In the genomic region with DNA sequence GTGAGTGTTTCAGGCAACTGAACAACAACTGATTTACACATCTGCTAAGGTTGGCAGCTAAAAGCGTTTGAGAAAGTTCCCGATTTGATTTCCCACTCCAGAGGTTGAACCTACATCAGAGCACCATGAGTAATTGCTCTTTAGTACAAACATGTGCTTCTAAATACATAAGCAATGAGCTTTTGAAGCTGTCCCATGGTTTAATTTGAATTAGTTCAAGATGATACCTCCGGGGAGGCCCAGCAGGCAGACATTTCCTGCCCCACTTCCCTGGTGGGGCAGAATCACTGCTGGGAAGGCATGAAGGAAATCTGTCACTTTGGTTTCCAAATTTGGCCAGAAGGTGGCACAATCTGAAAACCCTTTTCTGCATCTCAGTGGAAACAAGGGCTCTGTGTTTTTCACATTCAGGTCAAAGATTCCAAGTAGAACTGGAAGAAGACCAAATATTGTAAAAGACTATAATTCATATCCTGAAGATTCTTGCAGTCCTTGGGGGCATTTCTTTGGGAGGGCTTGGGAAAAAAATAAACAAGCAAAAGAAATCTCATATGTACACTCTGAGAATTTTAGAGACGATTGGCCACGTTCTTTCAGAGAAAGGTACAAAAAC, we compare ENCODE assay signal across 9 cellular contexts.
A peak's percentile ranks its signal among the peaks of the same experiment; 100 is the strongest.
DNase-seq lines count a peak whose midpoint lies in the region; ATAC-seq and TF ChIP-seq lines count a peak whose summit lies in the region.
"Had no signal": no experiment of that assay in that cellular context is flagged by ENCODE, and none has a peak within 500 bp of the region (broad histone marks: within the 10 kb centered on the region; RNA-seq: fewer than 3 reads in every experiment).

No MANE protein-coding gene starts in this region.

- H3K27me3 ChIP-seq in CD4-positive, alpha-beta memory T cell (ENCODE audit: insufficient read depth, low read length), result no peaks in the 10 kb centered on the region
- no peaks in the 10 kb centered on the region for H3K27me3 ChIP-seq in osteoblast (ENCODE audit: insufficient read depth, low read length)

- H3K27ac Mint-ChIP-seq in CD4-positive, alpha-beta memory T cell, result no peak overlapping the region
- no peak overlapping the region for H3K27ac Mint-ChIP-seq in activated naive CD8-positive, alpha-beta T cell treated with anti-CD3 and anti-CD28 coated beads, Interleukin-2, amount 50 U/mL, for 24 hours
- no peak overlapping the region for H3K27ac Mint-ChIP-seq in glutamatergic neuron (ENCODE audit: unreplicated experiment)
- H3K27ac Mint-ChIP-seq: T-helper 1 cell treated with Interleukin-12 subunit alpha and Interleukin-12 subunit beta and Interleukin-4 antibody, amounts not matched to agents 30 μg/mL and 1 μg/mL, for 36 hours had no signal

- H3K4me1 ChIP-seq in CD4-positive, alpha-beta memory T cell (ENCODE audit: insufficient read depth, low read length), result no peaks in the 10 kb centered on the region
- H3K4me1 ChIP-seq in osteoblast (ENCODE audit: insufficient read depth, low read length), result peaks cover 23% of the 10 kb centered on the region

- H3K9me3 Mint-ChIP-seq in CD4-positive, alpha-beta memory T cell, result peaks cover 0 to 2% (median 0%) of the 10 kb centered on the region in 8 donors
- no peaks in the 10 kb centered on the region for H3K9me3 Mint-ChIP-seq in activated naive CD8-positive, alpha-beta T cell treated with anti-CD3 and anti-CD28 coated beads, Interleukin-2, amount 50 U/mL, for 24 hours
- H3K9me3 Mint-ChIP-seq in glutamatergic neuron (ENCODE audit: unreplicated experiment), result peaks cover 3% of the 10 kb centered on the region
- H3K9me3 Mint-ChIP-seq: T-helper 1 cell treated with Interleukin-12 subunit alpha and Interleukin-12 subunit beta and Interleukin-4 antibody, amounts not matched to agents 30 μg/mL and 1 μg/mL, for 36 hours had no signal

- peak overlapping the region; percentile 52 for H3K4me2 ChIP-seq in osteoblast (ENCODE audit: insufficient read depth, low read length)

- H3K27ac ChIP-seq in CD4-positive, alpha-beta memory T cell (ENCODE audit: low read depth, low read length), result no peak overlapping the region
- H3K27ac ChIP-seq in osteoblast (ENCODE audit: low read depth, low read length), result no peak overlapping the region

- H2AFZ ChIP-seq in osteoblast (ENCODE audit: low read length), result peak overlapping the region; percentile 76

- H3K36me3 Mint-ChIP-seq in CD4-positive, alpha-beta memory T cell, result no peaks in the 10 kb centered on the region
- H3K36me3 Mint-ChIP-seq in activated naive CD8-positive, alpha-beta T cell treated with anti-CD3 and anti-CD28 coated beads, Interleukin-2, amount 50 U/mL, for 24 hours (ENCODE audit: low read depth), result no peaks in the 10 kb centered on the region
- no peaks in the 10 kb centered on the region for H3K36me3 Mint-ChIP-seq in glutamatergic neuron (ENCODE audit: unreplicated experiment)

- no peak overlapping the region for H3K4me3 Mint-ChIP-seq in CD4-positive, alpha-beta memory T cell
- H3K4me3 Mint-ChIP-seq in activated naive CD8-positive, alpha-beta T cell treated with anti-CD3 and anti-CD28 coated beads, Interleukin-2, amount 50 U/mL, for 24 hours, result no peak overlapping the region
- no peak overlapping the region for H3K4me3 Mint-ChIP-seq in glutamatergic neuron (ENCODE audit: unreplicated experiment)
- H3K4me3 Mint-ChIP-seq: T-helper 1 cell treated with Interleukin-12 subunit alpha and Interleukin-12 subunit beta and Interleukin-4 antibody, amounts not matched to agents 30 μg/mL and 1 μg/mL, for 36 hours had no signal

- POLR2A ChIA-PET in CD4-positive, alpha-beta memory T cell (lab: Charles Lee; ENCODE audit: partially characterized antibody), result no interaction called here

- H3K4me1 Mint-ChIP-seq in CD4-positive, alpha-beta memory T cell, result no peaks in the 10 kb centered on the region
- H3K4me1 Mint-ChIP-seq in activated naive CD8-positive, alpha-beta T cell treated with anti-CD3 and anti-CD28 coated beads, Interleukin-2, amount 50 U/mL, for 24 hours, result peaks cover 4% of the 10 kb centered on the region
- H3K4me1 Mint-ChIP-seq in glutamatergic neuron (ENCODE audit: low read depth, unreplicated experiment), result no peaks in the 10 kb centered on the region

- no peak overlapping the region for H3K4me3 ChIP-seq in CD4-positive, alpha-beta memory T cell (ENCODE audit: low read length in 2 of 2)
- H3K4me3 ChIP-seq in osteoblast (ENCODE audit: insufficient read depth, low read length), result peak overlapping the region; percentile 13

- peak; percentile 61 for ATAC-seq in GM19351 (IDR thresholded peaks at IDR 0.05; ENCODE audit: unreplicated experiment)
- ATAC-seq in activated naive CD8-positive, alpha-beta T cell treated with anti-CD3 and anti-CD28 coated beads, Interleukin-2, amount 50 U/mL, for 24 hours, result no peak
- ATAC-seq in HG03520 (IDR thresholded peaks at IDR 0.05; ENCODE audit: unreplicated experiment), result no peak

- CTCF ChIA-PET in CD4-positive, alpha-beta memory T cell (lab: Charles Lee; ENCODE audit: partially characterized antibody), result interaction anchor here (0.6 to 6.5 kb wide), 5 partner anchors 8 to 472 kb away, joined by 3 to 37 read pairs (median 7); no protein-coding TSS in a partner anchor

- H3K27me3 Mint-ChIP-seq in CD4-positive, alpha-beta memory T cell, result peaks cover 4 to 13% of the 10 kb centered on the region in 2 donors
- H3K27me3 Mint-ChIP-seq in activated naive CD8-positive, alpha-beta T cell treated with anti-CD3 and anti-CD28 coated beads, Interleukin-2, amount 50 U/mL, for 24 hours, result no peaks in the 10 kb centered on the region
- no peaks in the 10 kb centered on the region for H3K27me3 Mint-ChIP-seq in glutamatergic neuron (ENCODE audit: unreplicated experiment)

- no peaks in the 10 kb centered on the region for H3K36me3 ChIP-seq in CD4-positive, alpha-beta memory T cell (ENCODE audit: insufficient read depth, low read length)
- H3K36me3 ChIP-seq in osteoblast (ENCODE audit: insufficient read depth, low read length), result no peaks in the 10 kb centered on the region

- intact Hi-C loops in CD4-positive, alpha-beta memory T cell (cut with micrococcal nuclease), result no loop called here

- H3K79me2 ChIP-seq in osteoblast (ENCODE audit: insufficient read depth, low read length), result no peaks in the 10 kb centered on the region

- H4K20me1 ChIP-seq in osteoblast (ENCODE audit: insufficient read depth, low read length), result no peaks in the 10 kb centered on the region

- TF ChIP-seq CTCF in glutamatergic neuron (IDR thresholded peaks at IDR 0.05; ENCODE audit: partially characterized antibody, unreplicated experiment), result peak; percentile 70
- TF ChIP-seq CTCF in osteoblast (IDR thresholded peaks at IDR 0.05; ENCODE audit: extremely low read depth, low read depth, low read length), result peak; percentile 78

- peak in 4 of 5 donors; percentile 13 to 27 (median 24) for DNase-seq in CD4-positive, alpha-beta memory T cell
- DNase-seq in NCI-H2196 (lab: John Stamatoyannopoulos, UW; ENCODE audit: unreplicated experiment), result peak; percentile 77
- peak; percentile 7 for DNase-seq in activated naive CD8-positive, alpha-beta T cell treated with anti-CD3 and anti-CD28 coated beads, Interleukin-2, amount 50 U/mL, for 24 hours
- peak; percentile 27 for DNase-seq in glutamatergic neuron
- DNase-seq in osteoblast (ENCODE audit: insufficient read length, low spot score, missing footprints), result peak; percentile 53
- DNase-seq in activated effector memory CD4-positive, alpha-beta T cell treated with Interleukin-2 at 50 U/mL for 16 hours, result no peak

- no peaks in the 10 kb centered on the region for H3K9me3 ChIP-seq in CD4-positive, alpha-beta memory T cell (ENCODE audit: control insufficient read depth in 1 of 2, low read length in 2 of 2)
- no peaks in the 10 kb centered on the region for H3K9me3 ChIP-seq in osteoblast (ENCODE audit: low read depth, low read length)
